In the genomic region with DNA sequence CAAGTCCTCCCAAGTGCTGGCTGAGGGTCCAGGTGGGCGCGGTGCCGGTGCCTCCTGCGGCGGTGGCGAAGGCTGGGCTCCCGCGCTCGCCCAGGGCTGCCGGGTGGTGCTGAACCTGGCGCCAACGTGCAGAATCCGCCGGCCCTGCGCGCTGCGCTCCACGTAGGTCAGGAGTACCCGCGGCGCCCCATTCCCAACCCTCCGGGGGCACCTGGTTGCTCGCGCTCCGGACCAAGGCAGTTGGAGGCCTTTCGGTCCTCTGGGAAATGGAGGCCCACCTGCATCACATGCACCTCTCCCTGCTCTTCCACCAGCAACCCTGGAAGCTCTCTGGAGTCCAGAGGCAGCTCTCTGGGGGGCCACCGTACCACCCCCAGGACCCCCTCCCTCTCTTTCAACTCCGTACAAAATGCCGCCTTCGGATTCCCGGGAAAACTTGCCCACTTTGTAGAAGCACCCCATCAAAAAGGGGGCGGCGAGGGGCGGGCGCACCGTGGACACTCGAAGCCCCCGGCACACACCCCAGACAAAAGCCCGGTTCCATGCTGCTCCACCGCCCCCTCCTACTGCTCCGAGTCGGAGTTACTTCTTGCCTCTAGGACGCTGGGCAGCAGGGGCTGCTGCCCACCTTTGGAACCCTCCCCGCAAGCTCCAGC, we compare ENCODE assay signal across 9 cellular contexts. TPM values are rescaled to one million over a fixed set of nuclear protein-coding genes. Genes with fewer than 3 reads are reported as not detected.
DNase-seq lines count a peak whose midpoint lies in the region; ATAC-seq and TF ChIP-seq lines count a peak whose summit lies in the region.
"Had no signal": no experiment of that assay in that cellular context is flagged by ENCODE, and none has a peak within 500 bp of the region (broad histone marks: within the 10 kb centered on the region; RNA-seq: fewer than 3 reads in every experiment).

No MANE protein-coding gene starts in this region.

- no peaks in the 10 kb centered on the region for H3K4me1 Mint-ChIP-seq in activated CD8-positive, alpha-beta memory T cell treated with anti-CD3 and anti-CD28 coated beads, Interleukin-2, amount 10 ng/mL, durations not matched to agents 7 days and 5 days

- H3K36me3 Mint-ChIP-seq in activated CD8-positive, alpha-beta memory T cell treated with anti-CD3 and anti-CD28 coated beads, Interleukin-2, amount 10 ng/mL, durations not matched to agents 7 days and 5 days: no peaks in the 10 kb centered on the region

- H3K27ac Mint-ChIP-seq in activated CD8-positive, alpha-beta memory T cell treated with anti-CD3 and anti-CD28 coated beads, Interleukin-2, amount 10 ng/mL, durations not matched to agents 7 days and 5 days: no peak overlapping the region

- no peak for ATAC-seq in activated CD8-positive, alpha-beta memory T cell treated with anti-CD3 and anti-CD28 coated beads, Interleukin-2, amount 10 ng/mL, durations not matched to agents 7 days and 5 days
- peak; percentile 66 for ATAC-seq in Right ventricle myocardium superior (ENCODE audit: poor library complexity)

- peak overlapping the region; percentile 58 for H3K4me3 ChIP-seq in retinal pigment epithelial cell (ENCODE audit: low read length)

- CTCF ChIA-PET in activated CD8-positive, alpha-beta memory T cell treated with anti-CD3 and anti-CD28 coated beads, Interleukin-2, amount 10 ng/mL, durations not matched to agents 7 days and 5 days (lab: Charles Lee): interaction anchor here (1.2 kb wide), 1 partner anchor 125 kb away, joined by 3 read pairs; no protein-coding TSS in a partner anchor

- H3K4me3 Mint-ChIP-seq in activated CD8-positive, alpha-beta memory T cell treated with anti-CD3 and anti-CD28 coated beads, Interleukin-2, amount 10 ng/mL, durations not matched to agents 7 days and 5 days: peak overlapping the region; percentile 43

- peaks cover 68% of the 10 kb centered on the region for H3K27me3 Mint-ChIP-seq in activated CD8-positive, alpha-beta memory T cell treated with anti-CD3 and anti-CD28 coated beads, Interleukin-2, amount 10 ng/mL, durations not matched to agents 7 days and 5 days

- no peaks in the 10 kb centered on the region for H3K9me3 Mint-ChIP-seq in activated CD8-positive, alpha-beta memory T cell treated with anti-CD3 and anti-CD28 coated beads, Interleukin-2, amount 10 ng/mL, durations not matched to agents 7 days and 5 days (ENCODE audit: low read depth)

- peak; percentile 54 for DNase-seq in NCI-H748 (lab: John Stamatoyannopoulos, UW; ENCODE audit: unreplicated experiment)
- DNase-seq in NCI-H748 treated with DMSO at 0.1 percent for 48 hours (lab: John Stamatoyannopoulos, UW): no peak
- peak; percentile 63 for DNase-seq in HK-2 (ENCODE audit: unreplicated experiment)
- DNase-seq in activated CD8-positive, alpha-beta memory T cell treated with anti-CD3 and anti-CD28 coated beads, Interleukin-2, amount 10 ng/mL, durations not matched to agents 7 days and 5 days: no peak
- DNase-seq in Right ventricle myocardium superior: peak; percentile 46
- DNase-seq in retinal pigment epithelial cell (ENCODE audit: low read depth): no peak
- no peak for DNase-seq in COLO829 (ENCODE audit: low spot score)
- no peak for DNase-seq in EL

- no peak for TF ChIP-seq CTCF in retinal pigment epithelial cell (conservative IDR thresholded peaks at IDR 0.05; ENCODE audit: low read depth, low read length)

- intact Hi-C loops in Right ventricle myocardium superior (cut with DNase I): no loop called here

RNA-seq across cellular contexts. Expression of a gene that starts 0.7 kb away (rescaled TPM):
- total RNA-seq in activated CD8-positive, alpha-beta memory T cell treated with anti-CD3 and anti-CD28 coated beads, Interleukin-2, amount 10 ng/mL, durations not matched to agents 7 days and 5 days: under 1 TPM in 1 of 2 experiments, not detected in 1; 0.16 TPM
- 0.48 TPM for total RNA-seq in Right ventricle myocardium superior

RNA-seq across cellular contexts. Expression of a gene that starts 44.3 kb away (rescaled TPM):
- total RNA-seq in activated CD8-positive, alpha-beta memory T cell treated with anti-CD3 and anti-CD28 coated beads, Interleukin-2, amount 10 ng/mL, durations not matched to agents 7 days and 5 days: not detected
- not detected for total RNA-seq in Right ventricle myocardium superior
- total RNA-seq: subcutaneous adipose tissue had no signal

Comparison
In these comparisons a context has a peak if more than half of its experiments do, and no peak if none do; other contexts are left out.
1. DNase-seq: peak in NCI-H748 (single experiment), HK-2 (single experiment) and Right ventricle myocardium superior (single experiment); none in NCI-H748 treated with DMSO at 0.1 percent for 48 hours (single experiment), activated CD8-positive, alpha-beta memory T cell treated with anti-CD3 and anti-CD28 coated beads, Interleukin-2, amount 10 ng/mL, durations not matched to agents 7 days and 5 days (single experiment), retinal pigment epithelial cell (single experiment), COLO829 (single experiment) and EL (single experiment).